Comparison of ENCODE assay signal across 26 cellular contexts in the genomic region with DNA sequence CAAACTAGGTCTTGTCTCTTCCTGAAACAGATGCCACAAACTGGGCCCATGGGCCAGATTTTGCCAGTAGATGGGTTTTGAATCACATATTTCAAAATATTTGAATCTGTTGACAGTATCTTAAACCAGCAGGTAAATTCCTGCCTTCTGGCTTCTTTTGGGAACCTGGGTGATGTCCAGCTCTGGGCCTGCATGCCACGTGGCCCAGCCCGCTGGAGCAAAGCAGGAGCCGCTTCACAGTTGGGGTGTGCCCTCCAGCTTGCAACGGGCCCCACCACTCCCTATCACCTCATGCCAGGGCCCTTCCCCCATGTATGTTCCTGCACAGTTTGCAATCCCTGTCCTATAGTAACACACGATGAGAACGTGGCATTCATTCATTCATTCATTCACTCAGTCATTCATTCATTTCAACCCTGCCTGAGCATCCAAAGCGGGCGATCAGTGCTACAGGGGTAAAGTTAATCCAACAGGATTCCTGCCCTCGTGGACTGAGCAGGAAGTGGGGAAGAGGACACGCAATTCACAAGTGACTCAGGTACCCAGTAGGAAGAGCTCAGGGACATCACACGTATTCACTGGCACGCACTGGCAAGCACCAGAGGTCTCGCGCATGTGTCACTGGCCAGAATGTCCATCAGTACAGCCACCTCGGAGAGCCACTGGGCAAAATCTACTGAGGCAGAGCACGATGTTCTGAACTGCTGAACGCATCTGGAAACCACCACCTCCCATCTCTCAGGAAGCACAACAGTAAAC. TPM values are rescaled to one million over a fixed set of nuclear protein-coding genes. Genes with fewer than 3 reads are reported as not detected.
DNase-seq lines count a peak whose midpoint lies in the region; ATAC-seq, FAIRE-seq and TF ChIP-seq lines count a peak whose summit lies in the region.
"Had no signal": no experiment of that assay in that cellular context is flagged by ENCODE, and none has a peak within 500 bp of the region (broad histone marks: within the 10 kb centered on the region; RNA-seq: fewer than 3 reads in every experiment).

No MANE protein-coding gene starts in this region.

- no peak for FAIRE-seq in D721Med (lab: Jason Lieb, UNC)
- FAIRE-seq: urothelium cell line had no signal

- TF ChIP-seq CTCF in liver (IDR thresholded peaks at IDR 0.05; ENCODE audit: low read depth, low read length, missing input control): no peak
- no peak for TF ChIP-seq CTCF in D721Med (IDR thresholded peaks at IDR 0.05; ENCODE audit: insufficient read depth, missing control alignments)

- H3K27ac ChIP-seq in liver (ENCODE audit: low read depth in 1 of 2, low read length in 2 of 2): peak overlapping the region; percentile 44 to 52
- H3K27ac ChIP-seq: ascending aorta, foreskin keratinocyte, suprapubic skin had no signal

- H3K9ac ChIP-seq in liver (ENCODE audit: low read depth in 1 of 2, low read length in 2 of 2): no peak overlapping the region

- peak; percentile 37 for DNase-seq in Daoy (ENCODE audit: low read depth)
- peak; percentile 9 for DNase-seq in M059J (ENCODE audit: low read depth)
- peak; percentile 62 for DNase-seq in cerebellar cortex (ENCODE audit: low spot score)
- DNase-seq in NCI-H2081 treated with DMSO at 0.1 percent for 48 hours (lab: John Stamatoyannopoulos, UW): no peak
- DNase-seq in D721Med (ENCODE audit: insufficient read length, low spot score): no peak
- DNase-seq: activated CD4-positive, alpha-beta T cell treated with anti-CD3 and anti-CD28 coated beads, Interleukin-2, amount 50 U/mL, for 48 hours; activated CD8-positive, alpha-beta memory T cell treated with anti-CD3 and anti-CD28 coated beads, Interleukin-2, amount 50 U/mL, for 48 hours; BE2C; central memory CD4-positive, alpha-beta T cell; DND-41; H9; KBM-7; naive B cell; NCI-H1694; NCI-H69; SHP77 treated with DMSO at 0.1 percent for 48 hours; stimulated activated naive B cell treated with anti-CD40 and anti-IgM and Interleukin-4, amounts not matched to agents 10 μg/mL and 1 μg/mL and 100 μg/mL, for 72 hours had no signal

- H3K9me3 ChIP-seq in liver (ENCODE audit: control insufficient read depth in 4 of 4, low read length in 3 of 4): no peaks in the 10 kb centered on the region
- H3K9me3 ChIP-seq: ascending aorta, BE2C, suprapubic skin had no signal

- ATAC-seq in HG03439 (IDR thresholded peaks at IDR 0.05; ENCODE audit: unreplicated experiment) (no peak), HG03139 (IDR thresholded peaks at IDR 0.05; ENCODE audit: unreplicated experiment) (no peak)
- ATAC-seq: activated T-helper 17 cell treated with anti-CD3 and anti-CD28 coated beads, Interleukin-2, amount 50 U/mL, for 72 hours; foreskin keratinocyte; stimulated activated naive B cell treated with anti-CD40 and anti-IgM and Interleukin-4, amounts not matched to agents 10 μg/mL and 1 μg/mL and 100 μg/mL, for 72 hours had no signal

- WGBS in liver: 74% methylated on average over 17 of the region's 17 CpGs

- no peak overlapping the region for H3K4me3 ChIP-seq in liver (ENCODE audit: low read depth in 1 of 3, low read length in 3 of 3)
- H3K4me3 ChIP-seq: ascending aorta, smooth muscle cell, suprapubic skin had no signal

- H3K36me3 ChIP-seq in liver (ENCODE audit: control insufficient read depth in 4 of 4, insufficient read depth in 3 of 4, low read depth in 1 of 4, low read length in 3 of 4): no peaks in the 10 kb centered on the region
- H3K36me3 ChIP-seq: ascending aorta, suprapubic skin had no signal

- no peaks in the 10 kb centered on the region for H3K27me3 ChIP-seq in liver (ENCODE audit: control insufficient read depth in 4 of 4, insufficient read depth in 4 of 4, low read length in 3 of 4)
- H3K27me3 ChIP-seq: ascending aorta, BE2C, foreskin keratinocyte, suprapubic skin had no signal

- H3K4me1 ChIP-seq in liver (ENCODE audit: control insufficient read depth in 4 of 4, insufficient read depth in 4 of 4, low read length in 3 of 4): peaks cover 17 to 35% (median 29%) of the 10 kb centered on the region in 4 donors
- H3K4me1 ChIP-seq: foreskin keratinocyte had no signal

- TF ChIP-seq RAD21 in liver (IDR thresholded peaks at IDR 0.05): no peak

TF ChIP-seq in liver, 16 proteins besides CTCF, POLR2A, EP300 and RAD21:
- no peak for TF ChIP-seq RXRA (IDR thresholded peaks at IDR 0.05)
- no peak for TF ChIP-seq NR2F2 (IDR thresholded peaks at IDR 0.05)
- TF ChIP-seq, protein P1, sequence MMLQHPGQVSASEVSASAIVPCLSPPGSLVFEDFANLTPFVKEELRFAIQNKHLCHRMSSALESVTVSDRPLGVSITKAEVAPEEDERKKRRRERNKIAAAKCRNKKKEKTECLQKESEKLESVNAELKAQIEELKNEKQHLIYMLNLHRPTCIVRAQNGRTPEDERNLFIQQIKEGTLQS (IDR thresholded peaks at IDR 0.05): no peak
- no peak for TF ChIP-seq GABPA (IDR thresholded peaks at IDR 0.05 in 1 of 2, conservative IDR thresholded peaks at IDR 0.05 in 1 of 2)
- no peak for TF ChIP-seq HNF4A (conservative IDR thresholded peaks at IDR 0.05)
- no peak for TF ChIP-seq JUND (IDR thresholded peaks at IDR 0.05)
- TF ChIP-seq TAF1 (conservative IDR thresholded peaks at IDR 0.05): no peak
- TF ChIP-seq FOXA2 (IDR thresholded peaks at IDR 0.05): no peak
TF ChIP-seq in liver: peak in this region for 0.

RNA-seq across cellular contexts. Expression of a gene that starts 27.8 kb away (rescaled TPM):
- 4.1 TPM in 2 replicates for total RNA-seq in Daoy (2014; rRNA removed; shearing (Covaris generic))
- total RNA-seq in M059J (2014; rRNA removed; shearing (Covaris generic)): 35.6 and 38.0 TPM in 2 replicates
- total RNA-seq in liver: 100 to 1,000 TPM in 1 of 2 donors, 10 to 100 TPM in 1; 85.3 to 169 TPM
- 100 to 1,000 TPM; 112 to 289 TPM for polyA plus RNA-seq in liver

Comparison
In these comparisons a context has a peak if more than half of its experiments do, and no peak if none do; other contexts are left out.
1. DNase-seq: peak in Daoy (single experiment), M059J (single experiment) and cerebellar cortex (single experiment); none in NCI-H2081 treated with DMSO at 0.1 percent for 48 hours (single experiment) and D721Med (single experiment).